ENCODE assay signal across 38 cellular contexts in genomic region chr4:13553081-13553480, GRCh38. TPM values are rescaled to one million over a fixed set of nuclear protein-coding genes. Genes with fewer than 3 reads are reported as not detected.
"Had no signal": no experiment of that assay in that cellular context is flagged by ENCODE, and none has a peak within 500 bp of the region (broad histone marks: within the 10 kb centered on the region; RNA-seq: fewer than 3 reads in every experiment).

No MANE protein-coding gene starts in this region.

- H3K4me3 Mint-ChIP-seq: activated CD4-positive, alpha-beta memory T cell treated with anti-CD3 and anti-CD28 coated beads, Interleukin-2, amount 10 ng/mL, durations not matched to agents 7 days and 5 days; activated CD4-positive, alpha-beta T cell treated with anti-CD3 and anti-CD28 coated beads for 36 hours; activated CD4-positive, alpha-beta T cell treated with anti-CD3 and anti-CD28 coated beads, Interleukin-2, amount 10 ng/mL, durations not matched to agents 7 days and 5 days; activated CD8-positive, alpha-beta memory T cell treated with anti-CD3 and anti-CD28 coated beads, Interleukin-2, amount 10 ng/mL, durations not matched to agents 7 days and 5 days; activated CD8-positive, alpha-beta T cell treated with anti-CD3 and anti-CD28 coated beads, Interleukin-2, amount 10 ng/mL, durations not matched to agents 7 days and 5 days; activated naive CD4-positive, alpha-beta T cell treated with anti-CD3 and anti-CD28 coated beads for 36 hours; activated naive CD8-positive, alpha-beta T cell treated with anti-CD3 and anti-CD28 coated beads for 36 hours; activated T-cell treated with anti-CD3 and anti-CD28 coated beads, Interleukin-2, amount 50 U/mL, for 24 hours; T-helper 1 cell treated with Interleukin-12 subunit alpha and Interleukin-12 subunit beta and Interleukin-4 antibody, amounts not matched to agents 30 μg/mL and 1 μg/mL, for 36 hours; T-helper 2 cell treated with Interferon-gamma antibody and Interleukin-4, amounts not matched to agents 5 μg/mL and 100 μg/mL, for 36 hours; WTC11 had no signal

- ATAC-seq: activated CD4-positive, alpha-beta T cell treated with anti-CD3 and anti-CD28 coated beads for 36 hours; activated CD4-positive, CD25-positive, alpha-beta regulatory T cell treated with anti-CD3 and anti-CD28 coated beads, Interleukin-2, amount 50 U/mL, for 24 hours; activated CD8-positive, alpha-beta memory T cell treated with anti-CD3 and anti-CD28 coated beads, Interleukin-2, amount 10 ng/mL, durations not matched to agents 7 days and 5 days; activated CD8-positive, alpha-beta T cell treated with anti-CD3 and anti-CD28 coated beads, Interleukin-2, amount 10 ng/mL, durations not matched to agents 7 days and 5 days; activated naive CD4-positive, alpha-beta T cell treated with anti-CD3 and anti-CD28 coated beads, Interleukin-2, amount 50 U/mL, for 72 hours; body of pancreas; WTC11 had no signal

- H3K9me3 ChIP-seq: adrenal gland, body of pancreas had no signal

- FAIRE-seq: astrocyte, TTC549 had no signal

- H3K27ac ChIP-seq: adrenal gland, body of pancreas, brain microvascular endothelial cell, breast epithelium, WERI-Rb-1 had no signal

- H3K27ac Mint-ChIP-seq: activated CD4-positive, alpha-beta memory T cell treated with anti-CD3 and anti-CD28 coated beads, Interleukin-2, amount 10 ng/mL, durations not matched to agents 7 days and 5 days; activated CD4-positive, alpha-beta T cell treated with anti-CD3 and anti-CD28 coated beads for 36 hours; activated CD4-positive, alpha-beta T cell treated with anti-CD3 and anti-CD28 coated beads, Interleukin-2, amount 10 ng/mL, durations not matched to agents 7 days and 5 days; activated CD8-positive, alpha-beta memory T cell treated with anti-CD3 and anti-CD28 coated beads, Interleukin-2, amount 10 ng/mL, durations not matched to agents 7 days and 5 days; activated CD8-positive, alpha-beta T cell treated with anti-CD3 and anti-CD28 coated beads, Interleukin-2, amount 10 ng/mL, durations not matched to agents 7 days and 5 days; activated naive CD4-positive, alpha-beta T cell treated with anti-CD3 and anti-CD28 coated beads for 36 hours; activated naive CD4-positive, alpha-beta T cell treated with anti-CD3 and anti-CD28 coated beads, Interleukin-2, amount 50 U/mL, for 72 hours; activated naive CD8-positive, alpha-beta T cell treated with anti-CD3 and anti-CD28 coated beads for 36 hours; activated T-cell treated with anti-CD3 and anti-CD28 coated beads, Interleukin-2, amount 50 U/mL, for 24 hours; activated T-helper 2 cell treated with anti-CD3 and anti-CD28 coated beads, Interferon-gamma antibody, Interleukin-2, Interleukin-4, amounts not matched to agents 10 μg/mL and 5 μg/mL and 100 μg/mL, durations not matched to agents 14 hours and 24 hours and 36 hours; T-helper 1 cell treated with Interleukin-12 subunit alpha and Interleukin-12 subunit beta and Interleukin-4 antibody, amounts not matched to agents 30 μg/mL and 1 μg/mL, for 36 hours; T-helper 2 cell treated with Interferon-gamma antibody and Interleukin-4, amounts not matched to agents 5 μg/mL and 100 μg/mL, for 36 hours; WTC11 had no signal

- H3K4me3 ChIP-seq: adrenal gland, body of pancreas, breast epithelium had no signal

- H3K36me3 Mint-ChIP-seq: activated CD8-positive, alpha-beta memory T cell treated with anti-CD3 and anti-CD28 coated beads, Interleukin-2, amount 10 ng/mL, durations not matched to agents 7 days and 5 days; activated naive CD8-positive, alpha-beta T cell treated with anti-CD3 and anti-CD28 coated beads for 36 hours; WTC11 had no signal

- H3K4me1 ChIP-seq: breast epithelium had no signal

- H3K9me3 Mint-ChIP-seq: activated CD4-positive, alpha-beta memory T cell treated with anti-CD3 and anti-CD28 coated beads, Interleukin-2, amount 10 ng/mL, durations not matched to agents 7 days and 5 days; activated CD4-positive, alpha-beta T cell treated with anti-CD3 and anti-CD28 coated beads, Interleukin-2, amount 10 ng/mL, durations not matched to agents 7 days and 5 days; activated naive CD4-positive, alpha-beta T cell treated with anti-CD3 and anti-CD28 coated beads for 36 hours; activated naive CD8-positive, alpha-beta T cell treated with anti-CD3 and anti-CD28 coated beads for 36 hours; activated T-cell treated with anti-CD3 and anti-CD28 coated beads, Interleukin-2, amount 50 U/mL, for 24 hours; activated T-helper 2 cell treated with anti-CD3 and anti-CD28 coated beads, Interferon-gamma antibody, Interleukin-2, Interleukin-4, amounts not matched to agents 10 μg/mL and 5 μg/mL and 100 μg/mL, durations not matched to agents 14 hours and 24 hours and 36 hours; T-helper 1 cell treated with Interleukin-12 subunit alpha and Interleukin-12 subunit beta and Interleukin-4 antibody, amounts not matched to agents 30 μg/mL and 1 μg/mL, for 36 hours; T-helper 2 cell treated with Interferon-gamma antibody and Interleukin-4, amounts not matched to agents 5 μg/mL and 100 μg/mL, for 36 hours had no signal

- DNase-seq: activated CD4-positive, alpha-beta memory T cell treated with anti-CD3 and anti-CD28 coated beads, Interleukin-2, amount 10 ng/mL, durations not matched to agents 7 days and 5 days; activated CD4-positive, alpha-beta T cell treated with anti-CD3 and anti-CD28 coated beads for 1 hour; activated CD4-positive, alpha-beta T cell treated with anti-CD3 and anti-CD28 coated beads for 36 hours; activated CD4-positive, alpha-beta T cell treated with anti-CD3 and anti-CD28 coated beads for 48 hours; activated CD4-positive, alpha-beta T cell treated with anti-CD3 and anti-CD28 coated beads, Interleukin-2, amount 10 ng/mL, durations not matched to agents 7 days and 5 days; activated CD4-positive, alpha-beta T cell treated with anti-CD3 and anti-CD28 coated beads, Interleukin-2, amount 50 U/mL, for 48 hours; activated CD4-positive, CD25-positive, alpha-beta regulatory T cell; activated CD8-positive, alpha-beta memory T cell treated with anti-CD3 and anti-CD28 coated beads for 24 hours; activated CD8-positive, alpha-beta memory T cell treated with anti-CD3 and anti-CD28 coated beads, Interleukin-2, amount 10 ng/mL, durations not matched to agents 7 days and 5 days; activated CD8-positive, alpha-beta memory T cell treated with anti-CD3 and anti-CD28 coated beads, Interleukin-2, amount 50 U/mL, for 48 hours; activated CD8-positive, alpha-beta T cell treated with anti-CD3 and anti-CD28 coated beads, Interleukin-2, amount 10 ng/mL, durations not matched to agents 7 days and 5 days; activated effector memory CD4-positive, alpha-beta T cell treated with Interleukin-2 at 50 U/mL for 16 hours; activated gamma-delta T cell treated with Interleukin-2 at 50 U/mL for 16 hours; activated naive CD4-positive, alpha-beta T cell; activated naive CD4-positive, alpha-beta T cell treated with anti-CD3 and anti-CD28 coated beads for 36 hours; activated naive CD4-positive, alpha-beta T cell treated with anti-CD3 and anti-CD28 coated beads, Interleukin-2, amount 50 U/mL, for 16 hours; activated naive CD8-positive, alpha-beta T cell treated with anti-CD3 and anti-CD28 coated beads for 36 hours; activated T-cell treated with anti-CD3 and anti-CD28 coated beads, Interleukin-2, amount 50 U/mL, for 24 hours; activated T-cell treated with anti-CD3 and anti-CD28 coated beads, Interleukin-2, amount 50 U/mL, for 48 hours; adrenal gland; amniotic stem cell; aorta; body of pancreas; brain microvascular endothelial cell; central memory CD4-positive, alpha-beta T cell; T-helper 1 cell; T-helper 2 cell; T-helper 9 cell; WERI-Rb-1 had no signal

- H3K36me3 ChIP-seq: adrenal gland, brain microvascular endothelial cell, breast epithelium, WERI-Rb-1 had no signal

RNA-seq across cellular contexts. Expression of gene NKX3-2, which starts 8.8 kb away (rescaled TPM):
- total RNA-seq: activated CD4-positive, alpha-beta memory T cell treated with anti-CD3 and anti-CD28 coated beads, Interleukin-2, amount 10 ng/mL, durations not matched to agents 7 days and 5 days; activated CD4-positive, alpha-beta T cell treated with anti-CD3 and anti-CD28 coated beads for 36 hours; activated CD4-positive, alpha-beta T cell treated with anti-CD3 and anti-CD28 coated beads, Interleukin-2, amount 10 ng/mL, durations not matched to agents 7 days and 5 days; activated CD8-positive, alpha-beta memory T cell treated with anti-CD3 and anti-CD28 coated beads, Interleukin-2, amount 10 ng/mL, durations not matched to agents 7 days and 5 days; activated CD8-positive, alpha-beta T cell treated with anti-CD3 and anti-CD28 coated beads, Interleukin-2, amount 10 ng/mL, durations not matched to agents 7 days and 5 days; activated naive CD4-positive, alpha-beta T cell treated with anti-CD3 and anti-CD28 coated beads for 36 hours; activated naive CD4-positive, alpha-beta T cell treated with anti-CD3 and anti-CD28 coated beads, Interleukin-2, amount 50 U/mL, for 72 hours; activated naive CD8-positive, alpha-beta T cell treated with anti-CD3 and anti-CD28 coated beads for 36 hours; activated T-helper 2 cell treated with anti-CD3 and anti-CD28 coated beads, Interferon-gamma antibody, Interleukin-2, Interleukin-4, amounts not matched to agents 10 μg/mL and 5 μg/mL and 100 μg/mL, durations not matched to agents 14 hours and 24 hours and 36 hours had no signal
- polyA plus RNA-seq: aorta had no signal
